ENCODE assay signal across 7 cellular contexts in the genomic region with DNA sequence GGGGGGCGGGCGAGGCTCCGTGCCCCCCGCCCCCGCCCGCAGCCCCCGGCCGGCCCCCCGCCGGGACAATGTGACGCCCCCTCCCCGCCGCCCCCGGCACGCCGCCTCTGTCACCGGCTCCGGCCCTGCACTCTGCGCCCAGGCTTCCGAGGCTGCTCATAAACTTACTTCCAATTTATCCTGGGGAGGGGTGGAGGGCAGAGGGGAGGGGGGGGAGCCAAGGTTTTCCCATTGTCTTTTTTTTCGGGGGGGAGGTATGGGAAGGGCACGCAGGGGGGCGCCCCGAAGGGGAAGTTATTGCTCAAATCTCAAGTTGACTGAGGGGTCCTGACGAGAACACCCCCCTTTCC.
DNase-seq lines count a peak whose midpoint lies in the region; ATAC-seq and TF ChIP-seq lines count a peak whose summit lies in the region.

No MANE protein-coding gene starts in this region.

- H3K4me3 ChIP-seq in HUES6 (ENCODE audit: low read depth, low read length), result peak overlapping the region; percentile 90

- H3K27me3 Mint-ChIP-seq in nephron progenitor cell (ENCODE audit: low read depth, poor library complexity), result peaks cover 4% of the 10 kb centered on the region

- H3K27ac ChIP-seq in HUES6 (ENCODE audit: low read depth, low read length), result no peak overlapping the region
- H3K27ac ChIP-seq in epithelial cell of prostate, result peak overlapping the region; percentile 88

- peak overlapping the region; percentile 89 for H3K4me3 Mint-ChIP-seq in nephron progenitor cell

- H3K36me3 Mint-ChIP-seq in nephron progenitor cell (ENCODE audit: low read depth), result peaks cover 5% of the 10 kb centered on the region

- no peak overlapping the region for H3K9ac ChIP-seq in HUES6 (ENCODE audit: low read length)

- no peaks in the 10 kb centered on the region for H3K9me3 ChIP-seq in HUES6 (ENCODE audit: control insufficient read depth, insufficient read depth, low read depth, low read length)

- no peaks in the 10 kb centered on the region for H3K9me3 Mint-ChIP-seq in nephron progenitor cell

- ATAC-seq in HG02763 (IDR thresholded peaks at IDR 0.05; ENCODE audit: unreplicated experiment), result no peak
- no peak for ATAC-seq in HG02571 (IDR thresholded peaks at IDR 0.05; ENCODE audit: unreplicated experiment)

- DNase-seq in T-helper 9 cell (peak; percentile 14), epithelial cell of prostate (ENCODE audit: low read depth, low spot score) (no peak), nephron progenitor cell (peak; percentile 40), inferior parietal cortex (ENCODE audit: extremely low spot score) (no peak)

- no peaks in the 10 kb centered on the region for H3K36me3 ChIP-seq in HUES6 (ENCODE audit: control insufficient read depth, insufficient read depth, low read length)

- H3K4me1 Mint-ChIP-seq in nephron progenitor cell, result peaks cover 55% of the 10 kb centered on the region

- no peak for TF ChIP-seq CTCF in nephron progenitor cell (IDR thresholded peaks at IDR 0.05)

- H3K27me3 ChIP-seq in HUES6 (ENCODE audit: control insufficient read depth, insufficient read depth, low read length), result no peaks in the 10 kb centered on the region

- H3K27ac Mint-ChIP-seq in nephron progenitor cell, result peak overlapping the region; percentile 95

- H3K4me1 ChIP-seq in HUES6 (ENCODE audit: control insufficient read depth, insufficient read depth, low read length), result peaks cover 13% of the 10 kb centered on the region; the same call in 1 of the 2 replicates

Comparison
In these comparisons a context has a peak if more than half of its experiments do, and no peak if none do; other contexts are left out.
1. DNase-seq: peak in T-helper 9 cell (single experiment) and nephron progenitor cell (single experiment); none in epithelial cell of prostate (single experiment) and inferior parietal cortex (single experiment).